13 cellular contexts compared by ENCODE assay signal in the genomic region with DNA sequence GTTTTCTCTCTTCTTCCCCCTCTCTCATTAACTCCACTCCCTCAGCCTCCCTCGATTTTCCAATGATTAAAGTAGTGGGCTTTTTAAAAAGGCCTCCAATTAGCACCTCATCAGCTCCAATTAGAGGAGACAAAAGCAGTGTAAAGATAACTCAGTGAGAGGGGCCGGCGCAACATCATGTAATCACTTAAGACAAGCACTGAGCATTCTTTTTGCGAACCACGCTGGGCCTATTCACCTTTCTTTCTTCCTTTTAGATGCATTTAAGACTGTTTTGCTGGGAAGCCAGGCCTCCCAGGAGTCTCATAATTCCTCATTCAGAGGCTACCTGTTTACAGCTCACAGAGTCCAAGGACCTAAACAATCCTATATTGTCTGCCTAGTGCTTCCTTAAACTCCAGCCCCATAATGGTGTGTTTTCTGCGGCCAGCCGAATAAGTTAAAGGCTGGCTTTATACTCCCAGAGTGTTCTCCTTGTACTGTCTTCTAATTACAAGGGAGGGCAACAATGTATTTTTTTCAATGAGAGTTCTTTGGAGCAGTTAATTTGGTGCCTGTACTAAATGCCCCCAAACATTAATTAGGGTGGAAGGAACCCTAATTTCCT. TPM values are rescaled to one million over a fixed set of nuclear protein-coding genes. Genes with fewer than 3 reads are reported as not detected.
DNase-seq lines count a peak whose midpoint lies in the region; ATAC-seq and TF ChIP-seq lines count a peak whose summit lies in the region.
"Had no signal": no experiment of that assay in that cellular context is flagged by ENCODE, and none has a peak within 500 bp of the region (broad histone marks: within the 10 kb centered on the region; RNA-seq: fewer than 3 reads in every experiment).

No MANE protein-coding gene starts in this region.

- H3K4me1 Mint-ChIP-seq in endothelial cell (ENCODE audit: unreplicated experiment) = peaks cover 18% of the 10 kb centered on the region

- no peak overlapping the region for H3K4me3 Mint-ChIP-seq in endothelial cell (ENCODE audit: unreplicated experiment)
- H3K4me3 Mint-ChIP-seq: CD14-positive monocyte had no signal

- H3K9ac ChIP-seq in NT2/D1 (ENCODE audit: insufficient read length, low read depth) (no peak overlapping the region), mesendoderm (ENCODE audit: low read length) (no peak overlapping the region)

- peak; percentile 53 for DNase-seq in COR-L47 (lab: John Stamatoyannopoulos, UW)
- peak; percentile 60 for DNase-seq in NCI-H1417 treated with DMSO at 0.1 percent for 48 hours (lab: John Stamatoyannopoulos, UW)
- DNase-seq in NT2/D1 (ENCODE audit: low read depth, low spot score) = peak; percentile 59
- DNase-seq in mesendoderm = peak; percentile 91
- DNase-seq in endothelial cell (ENCODE audit: low spot score) = no peak
- DNase-seq in activated CD4-positive, alpha-beta T cell treated with anti-CD3 and anti-CD28 coated beads for 4 hours = no peak
- DNase-seq in NOMO-1 (lab: John Stamatoyannopoulos, UW; ENCODE audit: unreplicated experiment in 2 of 2) = no peak
- DNase-seq: Caco-2, NCI-H187 treated with DMSO at 0.1 percent for 48 hours, NCI-H226 had no signal

- no peak for TF ChIP-seq CTCF in endothelial cell (IDR thresholded peaks at IDR 0.05; ENCODE audit: unreplicated experiment)

- H2AK5ac ChIP-seq in mesendoderm (ENCODE audit: low read length) = no peak overlapping the region

- no peak overlapping the region for H3K27ac Mint-ChIP-seq in endothelial cell (ENCODE audit: unreplicated experiment)
- H3K27ac Mint-ChIP-seq: CD14-positive monocyte had no signal

- H3K36me3 Mint-ChIP-seq in endothelial cell (ENCODE audit: low read depth, unreplicated experiment) = no peaks in the 10 kb centered on the region
- H3K36me3 Mint-ChIP-seq: CD14-positive monocyte had no signal

- H3K79me2 ChIP-seq in mesendoderm (ENCODE audit: control insufficient read depth, insufficient read depth, low read length) = no peaks in the 10 kb centered on the region

- H2BK120ac ChIP-seq in mesendoderm (ENCODE audit: low read depth, low read length) = no peak overlapping the region

- H3K4me2 ChIP-seq in mesendoderm (ENCODE audit: low read length) = no peak overlapping the region
- H3K4me2 ChIP-seq: A549 had no signal

- peaks cover 9% of the 10 kb centered on the region for H3K4me1 ChIP-seq in NT2/D1 (ENCODE audit: insufficient read depth, insufficient read length)
- H3K4me1 ChIP-seq in mesendoderm (ENCODE audit: control insufficient read depth, low read depth, low read length) = peaks cover 2% of the 10 kb centered on the region
- H3K4me1 ChIP-seq: A549, Caco-2 had no signal

- no peak overlapping the region for H3K18ac ChIP-seq in mesendoderm (ENCODE audit: low read length)

- H3K4ac ChIP-seq in mesendoderm (ENCODE audit: low read depth, low read length) = no peak overlapping the region

- H3K4me3 ChIP-seq in NT2/D1 (ENCODE audit: insufficient read length, low read depth) (no peak overlapping the region), mesendoderm (ENCODE audit: low read length) (no peak overlapping the region)
- H3K4me3 ChIP-seq: A549 had no signal

- H2BK5ac ChIP-seq in mesendoderm (ENCODE audit: low read length) = no peak overlapping the region

- no peak overlapping the region for H3K56ac ChIP-seq in mesendoderm (ENCODE audit: low read length)

- H3K23ac ChIP-seq in mesendoderm (ENCODE audit: low read length) = no peak overlapping the region

- H3K27me3 Mint-ChIP-seq in endothelial cell (ENCODE audit: unreplicated experiment) = no peaks in the 10 kb centered on the region

- H3K9me3 ChIP-seq in NT2/D1 (ENCODE audit: insufficient read depth, low read length) = no peaks in the 10 kb centered on the region
- H3K9me3 ChIP-seq: A549, Caco-2 had no signal

- no CpG with 5 or more reads among the region's 7 CpGs for WGBS in mesendoderm (ENCODE audit: extremely low coverage, insufficient coverage, low lambda C conversion rate)

- H3K79me1 ChIP-seq in mesendoderm (ENCODE audit: low read length) = no peaks in the 10 kb centered on the region

- H3K9me3 Mint-ChIP-seq in endothelial cell (ENCODE audit: unreplicated experiment) = no peaks in the 10 kb centered on the region

- no peak overlapping the region for H4K8ac ChIP-seq in mesendoderm (ENCODE audit: low read depth, low read length)

- no peak for ATAC-seq in esophagus mucosa
- ATAC-seq: A549 had no signal

- no peak overlapping the region for H4K5ac ChIP-seq in mesendoderm (ENCODE audit: low read length)

- no peak overlapping the region for H2BK15ac ChIP-seq in mesendoderm (replicated peaks; ENCODE audit: low read depth)

- no peak overlapping the region for H3K27ac ChIP-seq in mesendoderm (ENCODE audit: low read depth, low read length)
- H3K27ac ChIP-seq: A549 had no signal

- H3K27me3 ChIP-seq in NT2/D1 (ENCODE audit: insufficient read depth, insufficient read length) = peaks cover 99% of the 10 kb centered on the region
- H3K27me3 ChIP-seq in mesendoderm (ENCODE audit: insufficient read depth, low read length, poor library complexity) = peaks cover 19% of the 10 kb centered on the region

- H3K36me3 ChIP-seq in NT2/D1 (ENCODE audit: insufficient read depth, insufficient read length, low read length) (no peaks in the 10 kb centered on the region), mesendoderm (ENCODE audit: control insufficient read depth, insufficient read depth, low read length) (no peaks in the 10 kb centered on the region)

RNA-seq across cellular contexts. Expression of a gene that starts 27.9 kb away (rescaled TPM):
- 65.8 TPM for polyA plus RNA-seq in mesendoderm (2013, experiment 1 of 2)
- polyA plus RNA-seq in mesendoderm (2013, experiment 2 of 2) = 62.7 TPM
- total RNA-seq in endothelial cell (ENCODE audit: unreplicated experiment) = 38.5 TPM
- 36.1 TPM for total RNA-seq in esophagus mucosa

Comparison
In these comparisons a context has a peak if more than half of its experiments do, and no peak if none do; other contexts are left out.
1. DNase-seq: peak in COR-L47 (single experiment), NCI-H1417 treated with DMSO at 0.1 percent for 48 hours (single experiment), NT2/D1 (single experiment) and mesendoderm (single experiment); none in endothelial cell (single experiment), activated CD4-positive, alpha-beta T cell treated with anti-CD3 and anti-CD28 coated beads for 4 hours (0 of 2) and NOMO-1 (0 of 2).